ENCODE assay signal across 27 cellular contexts in genomic region chr14:52332269-52332668, GRCh38. TPM values are rescaled to one million over a fixed set of nuclear protein-coding genes. Genes with fewer than 3 reads are reported as not detected.
DNase-seq lines count a peak whose midpoint lies in the region; ATAC-seq, FAIRE-seq and TF ChIP-seq lines count a peak whose summit lies in the region.
"Had no signal": no experiment of that assay in that cellular context is flagged by ENCODE, and none has a peak within 500 bp of the region (broad histone marks: within the 10 kb centered on the region; RNA-seq: fewer than 3 reads in every experiment).

No MANE protein-coding gene starts in this region.

- no peak for ATAC-seq in effector memory CD8-positive, alpha-beta T cell (replicated peaks)
- ATAC-seq: GM12878, Panc1, SK-N-SH treated with all-trans-retinoic acid at 6 μM for 48 hours had no signal

- intact Hi-C loops in A673 (cut with micrococcal nuclease; ENCODE audit: unreplicated experiment) = no loop called here

- H3K4ac ChIP-seq in trophoblast cell (ENCODE audit: low read depth, low read length) = no peak overlapping the region

- peaks cover 11% of the 10 kb centered on the region for H3K4me1 Mint-ChIP-seq in astrocyte (ENCODE audit: low read depth, unreplicated experiment)
- H3K4me1 Mint-ChIP-seq in effector memory CD8-positive, alpha-beta T cell (ENCODE audit: low read depth in 2 of 2) = peaks cover 40 to 56% of the 10 kb centered on the region in 2 donors

- H3K4me1 ChIP-seq in ACC112 (ENCODE audit: control insufficient read depth, insufficient read depth, low read length, unreplicated experiment) (peaks cover 56% of the 10 kb centered on the region), astrocyte (ENCODE audit: insufficient read depth, low read length) (peaks cover 20% of the 10 kb centered on the region), osteoblast (ENCODE audit: insufficient read depth, low read length) (peaks cover 25% of the 10 kb centered on the region), trophoblast cell (ENCODE audit: control insufficient read depth in 1 of 2, insufficient read depth in 2 of 2, low read length in 2 of 2) (peaks cover 0 to 2% of the 10 kb centered on the region in 2 experiments), A673 (ENCODE audit: insufficient read depth, low read length, poor library complexity, severe bottlenecking) (no peaks in the 10 kb centered on the region)

- no peak overlapping the region for H3K27ac Mint-ChIP-seq in astrocyte (ENCODE audit: unreplicated experiment)
- peak overlapping the region; percentile 29 to 72 for H3K27ac Mint-ChIP-seq in effector memory CD8-positive, alpha-beta T cell
- H3K27ac Mint-ChIP-seq: B cell, HFFc6 had no signal

- H3K27me3 ChIP-seq in ACC112 (ENCODE audit: insufficient read depth, low read length) (no peaks in the 10 kb centered on the region), astrocyte (ENCODE audit: insufficient read depth, low read length) (no peaks in the 10 kb centered on the region), osteoblast (ENCODE audit: insufficient read depth, low read length) (no peaks in the 10 kb centered on the region), trophoblast cell (ENCODE audit: insufficient read depth, low read length) (no peaks in the 10 kb centered on the region), A673 (replicated peaks; ENCODE audit: insufficient read depth, low read depth, low read length, poor library complexity) (no peaks in the 10 kb centered on the region)

- peaks cover 6% of the 10 kb centered on the region for H3K79me2 ChIP-seq in ACC112 (ENCODE audit: control insufficient read depth, insufficient read depth, low read length, unreplicated experiment)
- H3K79me2 ChIP-seq in astrocyte (ENCODE audit: insufficient read depth, low read length) = no peaks in the 10 kb centered on the region
- no peaks in the 10 kb centered on the region for H3K79me2 ChIP-seq in osteoblast (ENCODE audit: insufficient read depth, low read length)
- no peaks in the 10 kb centered on the region for H3K79me2 ChIP-seq in trophoblast cell (ENCODE audit: control insufficient read depth, insufficient read depth, low read length, poor library complexity)

- CTCF ChIA-PET in A673 (lab: Charles Lee) = no interaction called here

- H3K9me3 Mint-ChIP-seq in astrocyte (ENCODE audit: unreplicated experiment) = no peaks in the 10 kb centered on the region
- no peaks in the 10 kb centered on the region for H3K9me3 Mint-ChIP-seq in effector memory CD8-positive, alpha-beta T cell
- H3K9me3 Mint-ChIP-seq: H9, HFFc6 had no signal

- no peak overlapping the region for H3K9ac ChIP-seq in astrocyte (ENCODE audit: low read length)
- H3K9ac ChIP-seq in trophoblast cell (ENCODE audit: low read length) = no peak overlapping the region
- H3K9ac ChIP-seq: GM23248 had no signal

- no peak overlapping the region for H3K23ac ChIP-seq in trophoblast cell (ENCODE audit: low read length)

- peak overlapping the region; percentile 39 for H3K4me2 ChIP-seq in astrocyte (ENCODE audit: low read length)
- H3K4me2 ChIP-seq in osteoblast (ENCODE audit: insufficient read depth, low read length) = no peak overlapping the region
- no peak overlapping the region for H3K4me2 ChIP-seq in trophoblast cell (ENCODE audit: low read length)

- no peak overlapping the region for H2BK12ac ChIP-seq in trophoblast cell (ENCODE audit: low read length)

- H3K27ac ChIP-seq in ACC112 (ENCODE audit: low read depth, low read length) = peak overlapping the region; percentile 9; the same call in 1 of the 2 replicates
- no peak overlapping the region for H3K27ac ChIP-seq in astrocyte (ENCODE audit: low read depth, low read length)
- H3K27ac ChIP-seq in osteoblast (ENCODE audit: low read depth, low read length) = no peak overlapping the region
- no peak overlapping the region for H3K27ac ChIP-seq in trophoblast cell (ENCODE audit: low read depth, low read length)
- no peak overlapping the region for H3K27ac ChIP-seq in A673 (ENCODE audit: low read depth, low read length, poor library complexity, severe bottlenecking)
- H3K27ac ChIP-seq: GM23248 had no signal

- H3K27me3 Mint-ChIP-seq in astrocyte (ENCODE audit: low read depth, unreplicated experiment) = peaks cover 2% of the 10 kb centered on the region
- no peaks in the 10 kb centered on the region for H3K27me3 Mint-ChIP-seq in effector memory CD8-positive, alpha-beta T cell

- POLR2A ChIA-PET in A673 (lab: Charles Lee; ENCODE audit: low non-redundant PET) = no interaction called here

- DNase-seq in astrocyte (ENCODE audit: low read depth) = peak; percentile 59
- DNase-seq in effector memory CD8-positive, alpha-beta T cell = no peak
- peak; percentile 67 for DNase-seq in osteoblast (ENCODE audit: insufficient read length, low spot score, missing footprints)
- DNase-seq in SK-N-DZ (ENCODE audit: low spot score) = no peak
- no peak for DNase-seq in NCI-H748 treated with DMSO at 0.1 percent for 48 hours (lab: John Stamatoyannopoulos, UW)
- no peak for DNase-seq in trophoblast cell
- DNase-seq in A673 (ENCODE audit: low spot score) = no peak
- DNase-seq: 8988T, COR-L47, DMS79 treated with DMSO at 0.1 percent for 48 hours, GM23248, H9, HFFc6, KG1, NCI-H1105, NCI-H146, NCI-H2029, NCI-H2227 treated with DMSO at 0.1 percent for 48 hours, NCI-H510A treated with DMSO at 0.1 percent for 48 hours, NCI-H774, SIG-M5 had no signal

- no peaks in the 10 kb centered on the region for H3K36me3 Mint-ChIP-seq in astrocyte (ENCODE audit: low read depth, unreplicated experiment)
- peaks cover 13% of the 10 kb centered on the region for H3K36me3 Mint-ChIP-seq in effector memory CD8-positive, alpha-beta T cell (ENCODE audit: insufficient read depth)

- no peak overlapping the region for H2BK120ac ChIP-seq in trophoblast cell (ENCODE audit: insufficient read depth, low read length, poor library complexity)

- H3K18ac ChIP-seq in trophoblast cell (ENCODE audit: low read length) = no peak overlapping the region

- no peak overlapping the region for H2AK5ac ChIP-seq in trophoblast cell (ENCODE audit: low read length)

- no peak overlapping the region for H4K12ac ChIP-seq in trophoblast cell (ENCODE audit: low read depth, low read length)

- H3K4me3 ChIP-seq in ACC112 (ENCODE audit: low read depth, low read length) = no peak overlapping the region
- H3K4me3 ChIP-seq in astrocyte (ENCODE audit: insufficient read depth, low read depth, low read length) = no peak overlapping the region
- H3K4me3 ChIP-seq in osteoblast (ENCODE audit: insufficient read depth, low read length) = no peak overlapping the region
- no peak overlapping the region for H3K4me3 ChIP-seq in trophoblast cell (ENCODE audit: low read depth, low read length)
- H3K4me3 ChIP-seq in A673 (ENCODE audit: low read depth, low read length, poor library complexity, severe bottlenecking) = no peak overlapping the region
- H3K4me3 ChIP-seq: GM12878, GM23248 had no signal

- no peak overlapping the region for H4K91ac ChIP-seq in trophoblast cell (ENCODE audit: low read depth, low read length)

- H3K14ac ChIP-seq in trophoblast cell (ENCODE audit: low read length) = no peak overlapping the region

- BruUV-seq in A673 (replicated peaks; lab: Mats Ljungman, UMichigan) = no TSS peak

- TF ChIP-seq CTCF in astrocyte (IDR thresholded peaks at IDR 0.05; ENCODE audit: insufficient read depth, low read depth, low read length) = no peak
- TF ChIP-seq CTCF in osteoblast (IDR thresholded peaks at IDR 0.05; ENCODE audit: extremely low read depth, low read depth, low read length) = no peak
- no peak for TF ChIP-seq CTCF in A673 (conservative IDR thresholded peaks at IDR 0.05; ENCODE audit: low read depth, low read length)

- no peak for FAIRE-seq in astrocyte (lab: Jason Lieb, UNC)
- FAIRE-seq: GM12878 had no signal

- H2AFZ ChIP-seq in ACC112 (ENCODE audit: low read length, unreplicated experiment) = no peak overlapping the region
- H2AFZ ChIP-seq in astrocyte (ENCODE audit: low read depth, low read length) = no peak overlapping the region
- no peak overlapping the region for H2AFZ ChIP-seq in osteoblast (ENCODE audit: low read length)
- H2AFZ ChIP-seq in trophoblast cell (ENCODE audit: insufficient read depth, low read length, poor library complexity) = no peak overlapping the region
- H2AFZ ChIP-seq: GM23248 had no signal

- H4K8ac ChIP-seq in trophoblast cell (ENCODE audit: low read depth, low read length) = no peak overlapping the region

- no peaks in the 10 kb centered on the region for H4K20me1 ChIP-seq in astrocyte (ENCODE audit: insufficient read depth, low read length)
- no peaks in the 10 kb centered on the region for H4K20me1 ChIP-seq in osteoblast (ENCODE audit: insufficient read depth, low read length)

- no peak overlapping the region for H3K4me3 Mint-ChIP-seq in astrocyte (ENCODE audit: unreplicated experiment)
- H3K4me3 Mint-ChIP-seq in effector memory CD8-positive, alpha-beta T cell = no peak overlapping the region
- H3K4me3 Mint-ChIP-seq: B cell, H9, HFFc6 had no signal

- peaks cover 12% of the 10 kb centered on the region for H3K36me3 ChIP-seq in ACC112 (ENCODE audit: insufficient read depth, low read length)
- no peaks in the 10 kb centered on the region for H3K36me3 ChIP-seq in astrocyte (ENCODE audit: insufficient read depth, low read length)
- H3K36me3 ChIP-seq in osteoblast (ENCODE audit: insufficient read depth, low read length) = no peaks in the 10 kb centered on the region
- no peaks in the 10 kb centered on the region for H3K36me3 ChIP-seq in trophoblast cell (ENCODE audit: control insufficient read depth in 1 of 2, insufficient read depth in 2 of 2, low read length in 2 of 2)
- no peaks in the 10 kb centered on the region for H3K36me3 ChIP-seq in A673 (ENCODE audit: insufficient read depth, low read length, poor library complexity, severe bottlenecking)

- no peak overlapping the region for H2BK5ac ChIP-seq in trophoblast cell (ENCODE audit: low read depth, low read length, poor library complexity)

- no peaks in the 10 kb centered on the region for H3K79me1 ChIP-seq in trophoblast cell (ENCODE audit: low read length)

- H3K9me3 ChIP-seq in astrocyte (ENCODE audit: insufficient read depth, low read depth, low read length) = no peaks in the 10 kb centered on the region
- no peaks in the 10 kb centered on the region for H3K9me3 ChIP-seq in osteoblast (ENCODE audit: low read depth, low read length)
- no peaks in the 10 kb centered on the region for H3K9me3 ChIP-seq in trophoblast cell (ENCODE audit: insufficient read depth, low read depth, low read length)
- no peaks in the 10 kb centered on the region for H3K9me3 ChIP-seq in A673 (ENCODE audit: low read depth, low read length, poor library complexity, severe bottlenecking)

- WGBS in trophoblast cell (ENCODE audit: extremely low coverage, insufficient coverage, insufficient read length) = no CpG with 5 or more reads among the region's 3 CpGs

RNA-seq across cellular contexts. Expression of gene PTGER2, which starts 18.2 kb away (rescaled TPM):
- 0.26 TPM in 1 of 2 replicates, not detected in the other for total RNA-seq in astrocyte
- total RNA-seq in osteoblast = 2.9 and 3.3 TPM in 2 replicates
- 4.4 and 5.1 TPM in 2 replicates for polyA plus RNA-seq in SK-N-DZ (2014; cell fraction: cytosol; rRNA removed)
- polyA plus RNA-seq in SK-N-DZ (2014; cell fraction: nucleus; rRNA removed) = 2.1 and 2.8 TPM in 2 replicates
- not detected in 2 replicates for polyA plus RNA-seq in trophoblast cell (2013)
- not detected in 2 replicates for total RNA-seq in A673 (2021)
- total RNA-seq: HT1080 had no signal

Comparison
In these comparisons a context has a peak if more than half of its experiments do, and no peak if none do; other contexts are left out.
1. DNase-seq: peak in astrocyte (single experiment) and osteoblast (single experiment); none in effector memory CD8-positive, alpha-beta T cell (0 of 3), SK-N-DZ (single experiment), NCI-H748 treated with DMSO at 0.1 percent for 48 hours (single experiment), trophoblast cell (0 of 2) and A673 (single experiment).